Comparison of ENCODE assay signal across 9 cellular contexts in genomic region chr13:80276371-80277289, GRCh38.
DNase-seq lines count a peak whose midpoint lies in the region; ATAC-seq and TF ChIP-seq lines count a peak whose summit lies in the region.
"Had no signal": no experiment of that assay in that cellular context is flagged by ENCODE, and none has a peak within 500 bp of the region (broad histone marks: within the 10 kb centered on the region; RNA-seq: fewer than 3 reads in every experiment).

No MANE protein-coding gene starts in this region.

- intact Hi-C loops in activated T-helper 1 cell treated with anti-CD3 and anti-CD28 coated beads, Interleukin-12 subunit alpha, Interleukin-12 subunit beta, Interleukin-2, Interleukin-4 antibody, amounts not matched to agents 30 ng/mL and 10 ng/mL and 1 ng/mL, durations not matched to agents 14 hours and 24 hours and 36 hours (cut with micrococcal nuclease), result no loop called here

- CTCF ChIA-PET in AG04449 (lab: Yijun Ruan, JAX), result no interaction called here

- no peaks in the 10 kb centered on the region for H3K27me3 Mint-ChIP-seq in activated T-helper 1 cell treated with anti-CD3 and anti-CD28 coated beads, Interleukin-12 subunit alpha, Interleukin-12 subunit beta, Interleukin-2, Interleukin-4 antibody, amounts not matched to agents 30 ng/mL and 10 ng/mL and 1 ng/mL, durations not matched to agents 14 hours and 24 hours and 36 hours (ENCODE audit: insufficient read depth)
- H3K27me3 Mint-ChIP-seq: IgD-negative memory B cell had no signal

- ATAC-seq in HG03469 (IDR thresholded peaks at IDR 0.05; ENCODE audit: unreplicated experiment) (no peak), omental fat pad (ENCODE audit: low FRiP score) (no peak)

- peaks cover 9% of the 10 kb centered on the region for H3K9me3 Mint-ChIP-seq in activated T-helper 1 cell treated with anti-CD3 and anti-CD28 coated beads, Interleukin-12 subunit alpha, Interleukin-12 subunit beta, Interleukin-2, Interleukin-4 antibody, amounts not matched to agents 30 ng/mL and 10 ng/mL and 1 ng/mL, durations not matched to agents 14 hours and 24 hours and 36 hours

- POLR2A ChIA-PET in AG04449 (lab: Yijun Ruan, JAX), result no interaction called here

- H3K27ac Mint-ChIP-seq in activated T-helper 1 cell treated with anti-CD3 and anti-CD28 coated beads, Interleukin-12 subunit alpha, Interleukin-12 subunit beta, Interleukin-2, Interleukin-4 antibody, amounts not matched to agents 30 ng/mL and 10 ng/mL and 1 ng/mL, durations not matched to agents 14 hours and 24 hours and 36 hours, result no peak overlapping the region
- H3K27ac Mint-ChIP-seq: IgD-negative memory B cell had no signal

- DNase-seq in AG04449 (ENCODE audit: low read depth, low spot score), result peak; percentile 33
- DNase-seq in NB4 (ENCODE audit: low read depth), result peak; percentile 49
- peak; percentile 49 for DNase-seq in UCSD-AML1 (lab: John Stamatoyannopoulos, UW; ENCODE audit: unreplicated experiment)
- DNase-seq in inferior parietal cortex (ENCODE audit: extremely low spot score), result peak; percentile 32
- DNase-seq in activated T-helper 1 cell treated with anti-CD3 and anti-CD28 coated beads, Interleukin-12 subunit alpha, Interleukin-12 subunit beta, Interleukin-2, Interleukin-4 antibody, amounts not matched to agents 30 ng/mL and 10 ng/mL and 1 ng/mL, durations not matched to agents 14 hours and 24 hours and 36 hours (ENCODE audit: low spot score), result no peak
- no peak for DNase-seq in omental fat pad (ENCODE audit: low spot score)
- no peak for DNase-seq in activated CD4-positive, alpha-beta T cell treated with anti-CD3 and anti-CD28 coated beads for 1 hour

- TF ChIP-seq POLR2A in NB4 (IDR thresholded peaks at IDR 0.05; ENCODE audit: extremely low read depth, insufficient read length), result no peak

- H3K36me3 Mint-ChIP-seq in activated T-helper 1 cell treated with anti-CD3 and anti-CD28 coated beads, Interleukin-12 subunit alpha, Interleukin-12 subunit beta, Interleukin-2, Interleukin-4 antibody, amounts not matched to agents 30 ng/mL and 10 ng/mL and 1 ng/mL, durations not matched to agents 14 hours and 24 hours and 36 hours (ENCODE audit: low read depth), result no peaks in the 10 kb centered on the region
- H3K36me3 Mint-ChIP-seq: IgD-negative memory B cell had no signal

- TF ChIP-seq CTCF in AG04449 (IDR thresholded peaks at IDR 0.05; ENCODE audit: insufficient read depth, low read length, missing control alignments) (no peak), NB4 (IDR thresholded peaks at IDR 0.05; ENCODE audit: low read depth, low read length) (no peak), omental fat pad (IDR thresholded peaks at IDR 0.05) (no peak)

- H3K4me3 ChIP-seq in AG04449 (ENCODE audit: low read depth, low read length) (no peak overlapping the region), NB4 (ENCODE audit: low read depth, low read length) (no peak overlapping the region)

- no peaks in the 10 kb centered on the region for H3K4me1 Mint-ChIP-seq in activated T-helper 1 cell treated with anti-CD3 and anti-CD28 coated beads, Interleukin-12 subunit alpha, Interleukin-12 subunit beta, Interleukin-2, Interleukin-4 antibody, amounts not matched to agents 30 ng/mL and 10 ng/mL and 1 ng/mL, durations not matched to agents 14 hours and 24 hours and 36 hours (ENCODE audit: low read depth)
- H3K4me1 Mint-ChIP-seq: IgD-negative memory B cell had no signal

- H3K4me3 Mint-ChIP-seq in activated T-helper 1 cell treated with anti-CD3 and anti-CD28 coated beads, Interleukin-12 subunit alpha, Interleukin-12 subunit beta, Interleukin-2, Interleukin-4 antibody, amounts not matched to agents 30 ng/mL and 10 ng/mL and 1 ng/mL, durations not matched to agents 14 hours and 24 hours and 36 hours, result no peak overlapping the region

Comparison
In these comparisons a context has a peak if more than half of its experiments do, and no peak if none do; other contexts are left out.
1. DNase-seq: peak in AG04449 (single experiment), NB4 (single experiment), UCSD-AML1 (single experiment) and inferior parietal cortex (single experiment); none in activated T-helper 1 cell treated with anti-CD3 and anti-CD28 coated beads, Interleukin-12 subunit alpha, Interleukin-12 subunit beta, Interleukin-2, Interleukin-4 antibody, amounts not matched to agents 30 ng/mL and 10 ng/mL and 1 ng/mL, durations not matched to agents 14 hours and 24 hours and 36 hours (single experiment), omental fat pad (single experiment) and activated CD4-positive, alpha-beta T cell treated with anti-CD3 and anti-CD28 coated beads for 1 hour (single experiment).